1 cellular context compared by ENCODE assay signal in genomic region chr18:50128506-50129271, GRCh38.
TF ChIP-seq lines count a peak whose summit lies in the region.

No MANE protein-coding gene starts in this region.

TF ChIP-seq in GM12878, 131 proteins besides CTCF, POLR2A, EP300 and RAD21 (continued from another document and continues in another):
- TF ChIP-seq, protein P1, sequence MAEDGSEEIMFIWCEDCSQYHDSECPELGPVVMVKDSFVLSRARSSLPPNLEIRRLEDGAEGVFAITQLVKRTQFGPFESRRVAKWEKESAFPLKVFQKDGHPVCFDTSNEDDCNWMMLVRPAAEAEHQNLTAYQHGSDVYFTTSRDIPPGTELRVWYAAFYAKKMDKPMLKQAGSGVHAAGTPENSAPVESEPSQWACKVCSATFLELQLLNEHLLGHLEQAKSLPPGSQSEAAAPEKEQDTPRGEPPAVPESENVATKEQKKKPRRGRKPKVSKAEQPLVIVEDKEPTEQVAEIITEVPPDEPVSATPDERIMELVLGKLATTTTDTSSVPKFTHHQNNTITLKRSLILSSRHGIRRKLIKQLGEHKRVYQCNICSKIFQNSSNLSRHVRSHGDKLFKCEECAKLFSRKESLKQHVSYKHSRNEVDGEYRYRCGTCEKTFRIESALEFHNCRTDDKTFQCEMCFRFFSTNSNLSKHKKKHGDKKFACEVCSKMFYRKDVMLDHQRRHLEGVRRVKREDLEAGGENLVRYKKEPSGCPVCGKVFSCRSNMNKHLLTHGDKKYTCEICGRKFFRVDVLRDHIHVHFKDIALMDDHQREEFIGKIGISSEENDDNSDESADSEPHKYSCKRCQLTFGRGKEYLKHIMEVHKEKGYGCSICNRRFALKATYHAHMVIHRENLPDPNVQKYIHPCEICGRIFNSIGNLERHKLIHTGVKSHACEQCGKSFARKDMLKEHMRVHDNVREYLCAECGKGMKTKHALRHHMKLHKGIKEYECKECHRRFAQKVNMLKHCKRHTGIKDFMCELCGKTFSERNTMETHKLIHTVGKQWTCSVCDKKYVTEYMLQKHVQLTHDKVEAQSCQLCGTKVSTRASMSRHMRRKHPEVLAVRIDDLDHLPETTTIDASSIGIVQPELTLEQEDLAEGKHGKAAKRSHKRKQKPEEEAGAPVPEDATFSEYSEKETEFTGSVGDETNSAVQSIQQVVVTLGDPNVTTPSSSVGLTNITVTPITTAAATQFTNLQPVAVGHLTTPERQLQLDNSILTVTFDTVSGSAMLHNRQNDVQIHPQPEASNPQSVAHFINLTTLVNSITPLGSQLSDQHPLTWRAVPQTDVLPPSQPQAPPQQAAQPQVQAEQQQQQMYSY (CRISPR knock-in tag; IDR thresholded peaks at IDR 0.05): no peak
- TF ChIP-seq TARDBP (IDR thresholded peaks at IDR 0.05; ENCODE audit: borderline replicate concordance) (no peak), ZNF592 (IDR thresholded peaks at IDR 0.05) (no peak), IKZF2 (IDR thresholded peaks at IDR 0.05) (peak in 1 of 2 experiments; percentile 69; a peak in 2 of 4 replicates), RELB (IDR thresholded peaks at IDR 0.05; ENCODE audit: low read depth) (peak; percentile 83), STAT3 (IDR thresholded peaks at IDR 0.05; ENCODE audit: low read depth, low read length) (no peak), ESRRA (IDR thresholded peaks at IDR 0.05; ENCODE audit: low read length) (no peak), HDAC6 (IDR thresholded peaks at IDR 0.05; ENCODE audit: unreplicated experiment) (no peak), MAX (IDR thresholded peaks at IDR 0.05; ENCODE audit: low read depth, low read length) (no peak), CREM (IDR thresholded peaks at IDR 0.05; ENCODE audit: low read depth) (no peak), KAT2A (conservative IDR thresholded peaks at IDR 0.05; ENCODE audit: control insufficient read depth, low read depth, low read length) (no peak), ATF7 (IDR thresholded peaks at IDR 0.05; ENCODE audit: low read depth) (no peak), CBX5 (IDR thresholded peaks at IDR 0.05; ENCODE audit: low read depth) (no peak), RELA (IDR thresholded peaks at IDR 0.05; ENCODE audit: borderline replicate concordance, partially characterized antibody) (peak; percentile 6), WRNIP1 (IDR thresholded peaks at IDR 0.05; ENCODE audit: borderline replicate concordance, low read depth, low read length) (no peak), SUPT20H (IDR thresholded peaks at IDR 0.05; ENCODE audit: borderline replicate concordance, control insufficient read depth, low read depth, low read length) (no peak), CHD4 (IDR thresholded peaks at IDR 0.05) (no peak), RUNX3 (IDR thresholded peaks at IDR 0.05; ENCODE audit: low read length) (peak; percentile 12; the same call in 1 of the 2 replicates), ASH2L (IDR thresholded peaks at IDR 0.05; ENCODE audit: borderline replicate concordance, low read depth) (no peak), ZSCAN29 (IDR thresholded peaks at IDR 0.05) (no peak), IRF5 (IDR thresholded peaks at IDR 0.05; ENCODE audit: borderline replicate concordance) (no peak), ZNF384 (IDR thresholded peaks at IDR 0.05; ENCODE audit: borderline replicate concordance, low read depth, low read length) (no peak), HCFC1 (IDR thresholded peaks at IDR 0.05; ENCODE audit: low read length) (no peak), SREBF2 (IDR thresholded peaks at IDR 0.05; ENCODE audit: low read length) (no peak), ZBED1 (IDR thresholded peaks at IDR 0.05; ENCODE audit: borderline replicate concordance) (no peak), MXI1 (IDR thresholded peaks at IDR 0.05; ENCODE audit: low read depth, low read length) (no peak; the same call in 1 of the 2 replicates), ZBTB40 (IDR thresholded peaks at IDR 0.05; ENCODE audit: borderline replicate concordance) (no peak), SUZ12 (IDR thresholded peaks at IDR 0.05; ENCODE audit: unreplicated experiment) (no peak), JUNB (IDR thresholded peaks at IDR 0.05) (no peak), TBL1XR1 (IDR thresholded peaks at IDR 0.05; ENCODE audit: low read depth, low read length) (no peak), BHLHE40 (IDR thresholded peaks at IDR 0.05; ENCODE audit: borderline replicate concordance in 1 of 2, low read depth in 2 of 2, low read length in 1 of 2) (peak in 1 of 2 experiments; percentile 12; a peak in 1 of 4 replicates), SMAD1 (IDR thresholded peaks at IDR 0.05; ENCODE audit: low read depth, partially characterized antibody) (no peak), BMI1 (IDR thresholded peaks at IDR 0.05; ENCODE audit: borderline replicate concordance) (no peak), ZNF207 (IDR thresholded peaks at IDR 0.05; ENCODE audit: borderline replicate concordance) (0 out of 2 replicates have a peak, but pooled peaks have one; percentile 23), POLR2AphosphoS5 (IDR thresholded peaks at IDR 0.05; ENCODE audit: low read length) (no peak), RB1 (IDR thresholded peaks at IDR 0.05; ENCODE audit: borderline replicate concordance) (no peak)
- TF ChIP-seq, protein P2, sequence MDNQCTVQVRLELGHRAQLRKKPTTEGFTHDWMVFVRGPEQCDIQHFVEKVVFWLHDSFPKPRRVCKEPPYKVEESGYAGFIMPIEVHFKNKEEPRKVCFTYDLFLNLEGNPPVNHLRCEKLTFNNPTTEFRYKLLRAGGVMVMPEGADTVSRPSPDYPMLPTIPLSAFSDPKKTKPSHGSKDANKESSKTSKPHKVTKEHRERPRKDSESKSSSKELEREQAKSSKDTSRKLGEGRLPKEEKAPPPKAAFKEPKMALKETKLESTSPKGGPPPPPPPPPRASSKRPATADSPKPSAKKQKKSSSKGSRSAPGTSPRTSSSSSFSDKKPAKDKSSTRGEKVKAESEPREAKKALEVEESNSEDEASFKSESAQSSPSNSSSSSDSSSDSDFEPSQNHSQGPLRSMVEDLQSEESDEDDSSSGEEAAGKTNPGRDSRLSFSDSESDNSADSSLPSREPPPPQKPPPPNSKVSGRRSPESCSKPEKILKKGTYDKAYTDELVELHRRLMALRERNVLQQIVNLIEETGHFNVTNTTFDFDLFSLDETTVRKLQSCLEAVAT (IDR thresholded peaks at IDR 0.05): 0 out of 2 replicates have a peak, but pooled peaks have one; percentile 21
- TF ChIP-seq, protein P3, sequence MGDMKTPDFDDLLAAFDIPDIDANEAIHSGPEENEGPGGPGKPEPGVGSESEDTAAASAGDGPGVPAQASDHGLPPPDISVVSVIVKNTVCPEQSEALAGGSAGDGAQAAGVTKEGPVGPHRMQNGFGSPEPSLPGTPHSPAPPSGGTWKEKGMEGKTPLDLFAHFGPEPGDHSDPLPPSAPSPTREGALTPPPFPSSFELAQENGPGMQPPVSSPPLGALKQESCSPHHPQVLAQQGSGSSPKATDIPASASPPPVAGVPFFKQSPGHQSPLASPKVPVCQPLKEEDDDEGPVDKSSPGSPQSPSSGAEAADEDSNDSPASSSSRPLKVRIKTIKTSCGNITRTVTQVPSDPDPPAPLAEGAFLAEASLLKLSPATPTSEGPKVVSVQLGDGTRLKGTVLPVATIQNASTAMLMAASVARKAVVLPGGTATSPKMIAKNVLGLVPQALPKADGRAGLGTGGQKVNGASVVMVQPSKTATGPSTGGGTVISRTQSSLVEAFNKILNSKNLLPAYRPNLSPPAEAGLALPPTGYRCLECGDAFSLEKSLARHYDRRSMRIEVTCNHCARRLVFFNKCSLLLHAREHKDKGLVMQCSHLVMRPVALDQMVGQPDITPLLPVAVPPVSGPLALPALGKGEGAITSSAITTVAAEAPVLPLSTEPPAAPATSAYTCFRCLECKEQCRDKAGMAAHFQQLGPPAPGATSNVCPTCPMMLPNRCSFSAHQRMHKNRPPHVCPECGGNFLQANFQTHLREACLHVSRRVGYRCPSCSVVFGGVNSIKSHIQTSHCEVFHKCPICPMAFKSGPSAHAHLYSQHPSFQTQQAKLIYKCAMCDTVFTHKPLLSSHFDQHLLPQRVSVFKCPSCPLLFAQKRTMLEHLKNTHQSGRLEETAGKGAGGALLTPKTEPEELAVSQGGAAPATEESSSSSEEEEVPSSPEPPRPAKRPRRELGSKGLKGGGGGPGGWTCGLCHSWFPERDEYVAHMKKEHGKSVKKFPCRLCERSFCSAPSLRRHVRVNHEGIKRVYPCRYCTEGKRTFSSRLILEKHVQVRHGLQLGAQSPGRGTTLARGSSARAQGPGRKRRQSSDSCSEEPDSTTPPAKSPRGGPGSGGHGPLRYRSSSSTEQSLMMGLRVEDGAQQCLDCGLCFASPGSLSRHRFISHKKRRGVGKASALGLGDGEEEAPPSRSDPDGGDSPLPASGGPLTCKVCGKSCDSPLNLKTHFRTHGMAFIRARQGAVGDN (IDR thresholded peaks at IDR 0.05): 0 out of 2 replicates have a peak, but pooled peaks have one; percentile 19
